Comparison of ENCODE assay signal across 11 cellular contexts in genomic region chr10:76675951-76676587, GRCh38.
A peak's percentile ranks its signal among the peaks of the same experiment; 100 is the strongest.
DNase-seq lines count a peak whose midpoint lies in the region; ATAC-seq, FAIRE-seq and TF ChIP-seq lines count a peak whose summit lies in the region.
"Had no signal": no experiment of that assay in that cellular context is flagged by ENCODE, and none has a peak within 500 bp of the region (broad histone marks: within the 10 kb centered on the region; RNA-seq: fewer than 3 reads in every experiment).

No MANE protein-coding gene starts in this region.

- H3K36me3 ChIP-seq in bronchial epithelial cell (ENCODE audit: control insufficient read depth, insufficient read depth, low read length) (no peaks in the 10 kb centered on the region), hepatocyte (replicated peaks; ENCODE audit: insufficient read depth, low read depth) (no peaks in the 10 kb centered on the region)

- FAIRE-seq in bronchial epithelial cell (lab: Jason Lieb, UNC), result peak; percentile 32
- no peak for FAIRE-seq in H54 (lab: Jason Lieb, UNC)
- FAIRE-seq: small intestine had no signal

- CTCF ChIA-PET in CD4-positive, alpha-beta T cell (lab: Charles Lee), result no interaction called here

- H3K79me2 ChIP-seq in hepatocyte, result no peaks in the 10 kb centered on the region

- H3K36me3 Mint-ChIP-seq in CD4-positive, alpha-beta T cell (ENCODE audit: low read depth), result no peaks in the 10 kb centered on the region
- H3K36me3 Mint-ChIP-seq: type B pancreatic cell had no signal

- no peaks in the 10 kb centered on the region for H3K4me1 Mint-ChIP-seq in CD4-positive, alpha-beta T cell (ENCODE audit: low read depth)

- no peak overlapping the region for H2AFZ ChIP-seq in hepatocyte

- no peaks in the 10 kb centered on the region for H3K9me3 ChIP-seq in hepatocyte (ENCODE audit: low read depth)
- no peaks in the 10 kb centered on the region for H3K9me3 ChIP-seq in CD4-positive, alpha-beta T cell (ENCODE audit: control insufficient read depth, low read length)

- no peaks in the 10 kb centered on the region for H3K9me2 ChIP-seq in hepatocyte (replicated peaks; ENCODE audit: insufficient read depth)

- no peak overlapping the region for H3K4me2 ChIP-seq in hepatocyte

- 83% methylated on average over 4 of the region's 4 CpGs for WGBS in hepatocyte (ENCODE audit: low lambda C conversion rate, missing lambda C conversion rate)

- intact Hi-C loops in CD4-positive, alpha-beta T cell (cut with DNase I, micrococcal nuclease), result no loop called here

- H3K9me3 Mint-ChIP-seq in CD4-positive, alpha-beta T cell, result no peaks in the 10 kb centered on the region
- H3K9me3 Mint-ChIP-seq: type B pancreatic cell had no signal

- TF ChIP-seq CTCF in bronchial epithelial cell (IDR thresholded peaks at IDR 0.05; ENCODE audit: insufficient read depth, low read length, severe bottlenecking) (no peak), hepatocyte (IDR thresholded peaks at IDR 0.05; ENCODE audit: poor library complexity) (no peak)
- TF ChIP-seq CTCF in CD4-positive, alpha-beta T cell (IDR thresholded peaks at IDR 0.05), result no peak

- ATAC-seq in GM18909 (IDR thresholded peaks at IDR 0.05; ENCODE audit: poor library complexity, unreplicated experiment), result no peak
- ATAC-seq in CD4-positive, alpha-beta T cell (ENCODE audit: poor library complexity), result no peak

- H3K27me3 ChIP-seq in bronchial epithelial cell (ENCODE audit: control insufficient read depth, insufficient read depth, low read length) (no peaks in the 10 kb centered on the region), hepatocyte (no peaks in the 10 kb centered on the region)
- no peaks in the 10 kb centered on the region for H3K27me3 ChIP-seq in CD4-positive, alpha-beta T cell (ENCODE audit: control insufficient read depth, insufficient read depth, low read length)

- H3K4me3 Mint-ChIP-seq in CD4-positive, alpha-beta T cell, result no peak overlapping the region
- H3K4me3 Mint-ChIP-seq: type B pancreatic cell had no signal

- H3K27ac ChIP-seq in hepatocyte (peak overlapping the region; percentile 24), skin epidermis (peak overlapping the region in 11 of 21 experiments; percentile 4 to 67 (median 42))
- no peak overlapping the region for H3K27ac ChIP-seq in CD4-positive, alpha-beta T cell (ENCODE audit: low read depth, low read length)

- H3K27ac Mint-ChIP-seq in CD4-positive, alpha-beta T cell, result no peak overlapping the region
- H3K27ac Mint-ChIP-seq: type B pancreatic cell had no signal

- H3K4me1 ChIP-seq in hepatocyte (ENCODE audit: insufficient read depth), result no peaks in the 10 kb centered on the region

- H4K20me1 ChIP-seq in hepatocyte (ENCODE audit: insufficient read depth, poor library complexity, severe bottlenecking), result no peaks in the 10 kb centered on the region

- peak; percentile 22 for DNase-seq in HS-27A (ENCODE audit: low read depth)
- no peak for DNase-seq in bronchial epithelial cell (ENCODE audit: low read depth)
- peak; percentile 28 for DNase-seq in hepatocyte (ENCODE audit: low spot score)
- DNase-seq in H54 (ENCODE audit: insufficient read length, low spot score), result no peak
- no peak for DNase-seq in NCI-H748 (lab: John Stamatoyannopoulos, UW; ENCODE audit: unreplicated experiment)
- DNase-seq in CD4-positive, alpha-beta T cell, result no peak
- DNase-seq: NCI-H1436, small intestine had no signal

- POLR2A ChIA-PET in CD4-positive, alpha-beta T cell (lab: Charles Lee), result no interaction called here

- H3K4me3 ChIP-seq in bronchial epithelial cell (ENCODE audit: low read depth, low read length) (no peak overlapping the region), hepatocyte (no peak overlapping the region), skin epidermis (no peak overlapping the region)

- no peak for TF ChIP-seq POLR2A in H54 (IDR thresholded peaks at IDR 0.05; ENCODE audit: low read depth, low read length)

- no peaks in the 10 kb centered on the region for H3K27me3 Mint-ChIP-seq in CD4-positive, alpha-beta T cell

Comparison
In these comparisons a context has a peak if more than half of its experiments do, and no peak if none do; other contexts are left out.
1. DNase-seq: peak in HS-27A (single experiment) and hepatocyte (single experiment); none in bronchial epithelial cell (single experiment), H54 (single experiment), NCI-H748 (single experiment) and CD4-positive, alpha-beta T cell (0 of 10).